ENCODE assay signal across 1 cellular context in genomic region chr6:146981981-146982380, GRCh38.
TF ChIP-seq lines count a peak whose summit lies in the region.

No MANE protein-coding gene starts in this region.

TF ChIP-seq in HepG2, 621 proteins besides CTCF, POLR2A, EP300 and RAD21 (continued from another document):
- 0 out of 2 replicates have a peak, but pooled peaks have one; percentile 19 for TF ChIP-seq KDM6A (CRISPR knock-in tag; IDR thresholded peaks at IDR 0.05; ENCODE audit: low read depth)
- no peak for TF ChIP-seq NFIB (CRISPR knock-in tag; IDR thresholded peaks at IDR 0.05; ENCODE audit: borderline replicate concordance)
- peak; percentile 78; the same call in 1 of the 2 replicates for TF ChIP-seq FOXJ3 (CRISPR knock-in tag; IDR thresholded peaks at IDR 0.05; ENCODE audit: borderline replicate concordance)
- TF ChIP-seq SAP130 (CRISPR knock-in tag; IDR thresholded peaks at IDR 0.05; ENCODE audit: low read depth), result peak; percentile 62
- no peak for TF ChIP-seq WIZ (CRISPR knock-in tag; IDR thresholded peaks at IDR 0.05)
- TF ChIP-seq, protein P1, sequence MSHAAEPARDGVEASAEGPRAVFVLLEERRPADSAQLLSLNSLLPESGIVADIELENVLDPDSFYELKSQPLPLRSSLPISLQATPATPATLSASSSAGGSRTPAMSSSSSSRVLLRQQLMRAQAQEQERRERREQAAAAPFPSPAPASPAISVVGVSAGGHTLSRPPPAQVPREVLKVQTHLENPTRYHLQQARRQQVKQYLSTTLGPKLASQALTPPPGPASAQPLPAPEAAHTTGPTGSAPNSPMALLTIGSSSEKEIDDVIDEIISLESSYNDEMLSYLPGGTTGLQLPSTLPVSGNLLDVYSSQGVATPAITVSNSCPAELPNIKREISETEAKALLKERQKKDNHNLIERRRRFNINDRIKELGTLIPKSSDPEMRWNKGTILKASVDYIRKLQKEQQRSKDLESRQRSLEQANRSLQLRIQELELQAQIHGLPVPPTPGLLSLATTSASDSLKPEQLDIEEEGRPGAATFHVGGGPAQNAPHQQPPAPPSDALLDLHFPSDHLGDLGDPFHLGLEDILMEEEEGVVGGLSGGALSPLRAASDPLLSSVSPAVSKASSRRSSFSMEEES (CRISPR knock-in tag; IDR thresholded peaks at IDR 0.05), result peak; percentile 65
- peak; percentile 56; the same call in 1 of the 2 replicates for TF ChIP-seq HDAC2 (CRISPR knock-in tag; IDR thresholded peaks at IDR 0.05)
- peak; percentile 39; the same call in 1 of the 2 replicates for TF ChIP-seq TCF7 (IDR thresholded peaks at IDR 0.05; ENCODE audit: low read depth)
- TF ChIP-seq GFI1 (CRISPR knock-in tag; IDR thresholded peaks at IDR 0.05; ENCODE audit: borderline replicate concordance), result peak; percentile 84
- TF ChIP-seq NFKBIZ (CRISPR knock-in tag; IDR thresholded peaks at IDR 0.05), result 0 out of 2 replicates have a peak, but pooled peaks have one; percentile 38
- TF ChIP-seq SALL1 (CRISPR knock-in tag; IDR thresholded peaks at IDR 0.05), result peak; percentile 26; the same call in 1 of the 2 replicates
- TF ChIP-seq ZNF800 (CRISPR knock-in tag; IDR thresholded peaks at IDR 0.05), result 0 out of 2 replicates have a peak, but pooled peaks have one; percentile 28
- TF ChIP-seq TCF12 (IDR thresholded peaks at IDR 0.05), result no peak
- TF ChIP-seq TCF12 (CRISPR knock-in tag; IDR thresholded peaks at IDR 0.05), result no peak
- TF ChIP-seq SOX5 (CRISPR knock-in tag; IDR thresholded peaks at IDR 0.05; ENCODE audit: borderline replicate concordance), result peak; percentile 86
- TF ChIP-seq NFYB (CRISPR knock-in tag; IDR thresholded peaks at IDR 0.05), result peak; percentile 64
- TF ChIP-seq SP5 (CRISPR knock-in tag; IDR thresholded peaks at IDR 0.05; ENCODE audit: borderline replicate concordance, low read depth), result 0 out of 2 replicates have a peak, but pooled peaks have one; percentile 55
- TF ChIP-seq TFAP4 (IDR thresholded peaks at IDR 0.05; ENCODE audit: borderline replicate concordance, low read depth), result peak; percentile 98
- no peak for TF ChIP-seq ZNF263 (CRISPR knock-in tag; IDR thresholded peaks at IDR 0.05)
- peak; percentile 65; the same call in 1 of the 2 replicates for TF ChIP-seq ZNF614 (CRISPR knock-in tag; IDR thresholded peaks at IDR 0.05; ENCODE audit: borderline replicate concordance)
- TF ChIP-seq SOX13 (IDR thresholded peaks at IDR 0.05), result no peak
- TF ChIP-seq SOX13 (CRISPR knock-in tag; conservative IDR thresholded peaks at IDR 0.05 in 1 of 2, IDR thresholded peaks at IDR 0.05 in 1 of 2), result peak in 1 of 2 experiments; percentile 91; a peak in 2 of 4 replicates
- TF ChIP-seq, protein P2, sequence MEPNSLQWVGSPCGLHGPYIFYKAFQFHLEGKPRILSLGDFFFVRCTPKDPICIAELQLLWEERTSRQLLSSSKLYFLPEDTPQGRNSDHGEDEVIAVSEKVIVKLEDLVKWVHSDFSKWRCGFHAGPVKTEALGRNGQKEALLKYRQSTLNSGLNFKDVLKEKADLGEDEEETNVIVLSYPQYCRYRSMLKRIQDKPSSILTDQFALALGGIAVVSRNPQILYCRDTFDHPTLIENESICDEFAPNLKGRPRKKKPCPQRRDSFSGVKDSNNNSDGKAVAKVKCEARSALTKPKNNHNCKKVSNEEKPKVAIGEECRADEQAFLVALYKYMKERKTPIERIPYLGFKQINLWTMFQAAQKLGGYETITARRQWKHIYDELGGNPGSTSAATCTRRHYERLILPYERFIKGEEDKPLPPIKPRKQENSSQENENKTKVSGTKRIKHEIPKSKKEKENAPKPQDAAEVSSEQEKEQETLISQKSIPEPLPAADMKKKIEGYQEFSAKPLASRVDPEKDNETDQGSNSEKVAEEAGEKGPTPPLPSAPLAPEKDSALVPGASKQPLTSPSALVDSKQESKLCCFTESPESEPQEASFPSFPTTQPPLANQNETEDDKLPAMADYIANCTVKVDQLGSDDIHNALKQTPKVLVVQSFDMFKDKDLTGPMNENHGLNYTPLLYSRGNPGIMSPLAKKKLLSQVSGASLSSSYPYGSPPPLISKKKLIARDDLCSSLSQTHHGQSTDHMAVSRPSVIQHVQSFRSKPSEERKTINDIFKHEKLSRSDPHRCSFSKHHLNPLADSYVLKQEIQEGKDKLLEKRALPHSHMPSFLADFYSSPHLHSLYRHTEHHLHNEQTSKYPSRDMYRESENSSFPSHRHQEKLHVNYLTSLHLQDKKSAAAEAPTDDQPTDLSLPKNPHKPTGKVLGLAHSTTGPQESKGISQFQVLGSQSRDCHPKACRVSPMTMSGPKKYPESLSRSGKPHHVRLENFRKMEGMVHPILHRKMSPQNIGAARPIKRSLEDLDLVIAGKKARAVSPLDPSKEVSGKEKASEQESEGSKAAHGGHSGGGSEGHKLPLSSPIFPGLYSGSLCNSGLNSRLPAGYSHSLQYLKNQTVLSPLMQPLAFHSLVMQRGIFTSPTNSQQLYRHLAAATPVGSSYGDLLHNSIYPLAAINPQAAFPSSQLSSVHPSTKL (CRISPR knock-in tag; IDR thresholded peaks at IDR 0.05), result peak; percentile 87
- peak; percentile 18 for TF ChIP-seq TEAD3 (CRISPR knock-in tag; optimal IDR thresholded peaks at IDR 0.05; ENCODE audit: borderline replicate concordance)
